In genomic region chr12:76029982-76030377, GRCh38 we compare ENCODE assay signal across 8 cellular contexts. TPM values are rescaled to one million over a fixed set of nuclear protein-coding genes. Genes with fewer than 3 reads are reported as not detected.
A peak's percentile ranks its signal among the peaks of the same experiment; 100 is the strongest.
DNase-seq lines count a peak whose midpoint lies in the region; ATAC-seq, FAIRE-seq and TF ChIP-seq lines count a peak whose summit lies in the region.

No MANE protein-coding gene starts in this region.

- WGBS in H1 (ENCODE audit: extremely low coverage in 1 of 2, insufficient coverage in 1 of 2, insufficient read length in 1 of 2, insufficient replicate concordance in 2 of 2, low coverage in 1 of 2, low lambda C conversion rate in 2 of 2, missing lambda C conversion rate in 1 of 2), 2 experiments = 1% methylated on average over 21 of the region's 22 CpGs; no CpG with 5 or more reads in 1 of the 2 experiments

- no peak overlapping the region for H3K27ac ChIP-seq in H1 (ENCODE audit: low read depth, low read length)

- H3K27me3 Mint-ChIP-seq in natural killer cell (ENCODE audit: low read depth in 2 of 2) = no peaks in the 10 kb centered on the region

- TF ChIP-seq CTCF in H1 (IDR thresholded peaks at IDR 0.05; ENCODE audit: control extremely low read depth in 1 of 3, insufficient read depth in 1 of 3, low read depth in 1 of 3, low read length in 3 of 3) (no peak), natural killer cell (IDR thresholded peaks at IDR 0.05) (no peak)

- H4K91ac ChIP-seq in H1 (replicated peaks; ENCODE audit: insufficient read length, low read length) = peak overlapping the region; percentile 96

- H2BK120ac ChIP-seq in H1 (replicated peaks; ENCODE audit: low read depth, low read length) = no peak overlapping the region

- peaks cover 2 to 4% of the 10 kb centered on the region in 2 experiments for H4K20me1 ChIP-seq in H1 (replicated peaks in 1 of 2; ENCODE audit: control insufficient read depth in 1 of 2, insufficient read depth in 2 of 2, low read length in 2 of 2)

- 0 out of 2 replicates have a peak overlapping the region, but pooled peaks have one; percentile 28 for H2BK5ac ChIP-seq in H1 (ENCODE audit: low read depth, low read length)

- no peak for FAIRE-seq in H1 (lab: Jason Lieb, UNC)

- no peak for TF ChIP-seq EP300 in H1 (IDR thresholded peaks at IDR 0.05; ENCODE audit: borderline replicate concordance in 1 of 2, low read depth in 2 of 2, low read length in 2 of 2)

- no peak overlapping the region for H2BK20ac ChIP-seq in H1 (ENCODE audit: low read length)

- H2AFZ ChIP-seq in H1 (ENCODE audit: low read length) = no peak overlapping the region

- no peak for ATAC-seq in natural killer cell
- ATAC-seq in GM19467 (IDR thresholded peaks at IDR 0.05; ENCODE audit: unreplicated experiment) = no peak

- POLR2A ChIA-PET in H1 (lab: Charles Lee; ENCODE audit: partially characterized antibody) = interaction anchor here (1.0 to 3.9 kb wide), 9 partner anchors 10 to 518 kb away, joined by 3 to 42 read pairs (median 5); partner anchors contain the start of gene KRR1

- H3K4me2 ChIP-seq in H1 (ENCODE audit: insufficient read depth in 1 of 2, low read depth in 2 of 2, low read length in 2 of 2) = peak overlapping the region; percentile 98 to 99

- H3K4me3 ChIP-seq in H1 (ENCODE audit: extremely low read depth in 1 of 4, insufficient read depth in 2 of 4, low read depth in 3 of 4, low read length in 4 of 4) = peak overlapping the region; percentile 89 to 94 (median 92)

- peaks cover 0 to 23% (median 0%) of the 10 kb centered on the region in 4 experiments; a peak in 1 of 8 replicates for H3K36me3 ChIP-seq in H1 (ENCODE audit: control insufficient read depth in 2 of 4, insufficient read depth in 4 of 4, low read length in 3 of 4)

- H4K8ac ChIP-seq in H1 (ENCODE audit: extremely low read depth, insufficient read depth, low read length) = no peak overlapping the region

- H3K56ac ChIP-seq in H1 (replicated peaks; ENCODE audit: insufficient read length, low read depth, low read length) = no peak overlapping the region

- peaks cover 4% of the 10 kb centered on the region for H3K79me1 ChIP-seq in H1 (ENCODE audit: low read depth, low read length)

- TF ChIP-seq POLR2A in H1 (IDR thresholded peaks at IDR 0.05; ENCODE audit: control extremely low read depth in 1 of 2, low read depth in 2 of 2, low read length in 2 of 2) = no peak

- no peaks in the 10 kb centered on the region; a peak in 1 of 7 replicates for H3K27me3 ChIP-seq in H1 (replicated peaks in 1 of 4; ENCODE audit: control insufficient read depth in 3 of 4, extremely low read depth in 1 of 4, insufficient read depth in 3 of 4, low read length in 3 of 4)

- peaks cover 35 to 36% of the 10 kb centered on the region in 2 donors for H3K4me1 Mint-ChIP-seq in natural killer cell

- intact Hi-C loops in natural killer cell (cut with micrococcal nuclease) = loop anchor here (1.0 to 5.0 kb wide), 5 partner anchors 96 to 549 kb away; partner anchors contain the start of genes GLIPR1, KRR1 and OSBPL8

- no peak overlapping the region for H2BK15ac ChIP-seq in H1 (ENCODE audit: low read length)

- peaks cover 17% of the 10 kb centered on the region for H3K23me2 ChIP-seq in H1 (ENCODE audit: low read depth, low read length)

- no peaks in the 10 kb centered on the region for H3K9me3 Mint-ChIP-seq in natural killer cell

- peak overlapping the region; percentile 93 for H3K4me3 Mint-ChIP-seq in natural killer cell

- CTCF ChIA-PET in H1 (lab: Charles Lee; ENCODE audit: partially characterized antibody) = interaction anchor here (0.6 to 1.5 kb wide), 8 partner anchors 8 to 544 kb away, joined by 3 to 6 read pairs (median 3); no protein-coding TSS in a partner anchor

- H3K9ac ChIP-seq in H1 (replicated peaks in 1 of 4; ENCODE audit: extremely low read depth in 1 of 4, low read depth in 3 of 4, low read length in 3 of 4) = peak overlapping the region; percentile 58 to 79 (median 63); a peak in 5 of 7 replicates

- no peak overlapping the region for H3K23ac ChIP-seq in H1 (ENCODE audit: insufficient read length)

- H3K9me3 ChIP-seq in H1 (ENCODE audit: insufficient read depth in 2 of 2, low read depth in 1 of 2, low read length in 1 of 2) = no peaks in the 10 kb centered on the region

- H3K14ac ChIP-seq in H1 (ENCODE audit: insufficient read length) = no peak overlapping the region

- peak overlapping the region; percentile 70 for H3K4ac ChIP-seq in H1 (replicated peaks; ENCODE audit: insufficient read length, low read depth, low read length)

- peak overlapping the region; percentile 95 to 98 for H3K27ac Mint-ChIP-seq in natural killer cell

- TF ChIP-seq RAD21 in H1 (IDR thresholded peaks at IDR 0.05 in 1 of 2, conservative IDR thresholded peaks at IDR 0.05 in 1 of 2; ENCODE audit: low read depth in 2 of 2, low read length in 2 of 2) = no peak; a peak in 1 of 4 replicates

- H3K18ac ChIP-seq in H1 (ENCODE audit: extremely low read depth, low read length) = peak overlapping the region; percentile 94

- no peak overlapping the region for H2AK5ac ChIP-seq in H1 (ENCODE audit: low read depth, low read length)

- H4K5ac ChIP-seq in H1 (ENCODE audit: insufficient read length, low read depth, low read length) = no peak overlapping the region

- in situ Hi-C loops in SK-MEL-5 (cut with HindIII; ENCODE audit: low pct_unique_long_range_greater_than_20kb, low sequenced_read_pairs) = no loop called here

- H3K4me1 ChIP-seq in H1 (replicated peaks in 1 of 4; ENCODE audit: control insufficient read depth in 3 of 4, insufficient read depth in 4 of 4, low read length in 3 of 4) = peaks cover 0 to 14% (median 4%) of the 10 kb centered on the region in 4 experiments; a peak in 6 of 7 replicates

- no peaks in the 10 kb centered on the region for H3K36me3 Mint-ChIP-seq in natural killer cell

- peak; percentile 15 for DNase-seq in activated gamma-delta T cell treated with Interleukin-2 at 50 U/mL for 16 hours
- no peak for DNase-seq in activated gamma-delta T cell (lab: John Stamatoyannopoulos, UW)
- peak; percentile 72 for DNase-seq in SK-MEL-5 (ENCODE audit: low read depth, low spot score)
- DNase-seq in H1 (ENCODE audit: low read depth in 1 of 2, low spot score in 2 of 2) = no peak
- DNase-seq in natural killer cell = no peak
- no peak for DNase-seq in SIG-M5 treated with dmso at 0.1 percent for 504 hours (lab: John Stamatoyannopoulos, UW; ENCODE audit: unreplicated experiment)
- DNase-seq in Kasumi-1 (lab: John Stamatoyannopoulos, UW) = no peak

- H3K79me2 ChIP-seq in H1 (ENCODE audit: control insufficient read depth in 1 of 2, insufficient read depth in 2 of 2, low read length in 2 of 2) = peaks cover 0 to 36% of the 10 kb centered on the region in 2 experiments; a peak in 2 of 4 replicates

- no peak overlapping the region for H2BK12ac ChIP-seq in H1 (ENCODE audit: low read depth, low read length)

TF ChIP-seq in H1, 55 proteins besides CTCF, POLR2A, EP300 and RAD21:
- TF ChIP-seq TAF7 (optimal IDR thresholded peaks at IDR 0.05; ENCODE audit: borderline replicate concordance, low read depth, low read length) = no peak
- no peak for TF ChIP-seq CHD1 (IDR thresholded peaks at IDR 0.05; ENCODE audit: low read depth, low read length)
- 0 out of 2 replicates have a peak, but pooled peaks have one; percentile 45 for TF ChIP-seq TAF1 (IDR thresholded peaks at IDR 0.05; ENCODE audit: low read depth, low read length)
- TF ChIP-seq SIRT6 (IDR thresholded peaks at IDR 0.05; ENCODE audit: low read length) = no peak
- peak; percentile 28 for TF ChIP-seq SAP30 (IDR thresholded peaks at IDR 0.05; ENCODE audit: insufficient read depth, insufficient replicate concordance, low read length)
- TF ChIP-seq BACH1 (IDR thresholded peaks at IDR 0.05; ENCODE audit: low read length) = no peak
- TF ChIP-seq BRCA1 (IDR thresholded peaks at IDR 0.05; ENCODE audit: low read depth, low read length) = no peak
- no peak for TF ChIP-seq SP4 (IDR thresholded peaks at IDR 0.05; ENCODE audit: low read length)
- TF ChIP-seq RBBP5 (IDR thresholded peaks at IDR 0.05; ENCODE audit: borderline replicate concordance, low read depth, low read length) = 0 out of 2 replicates have a peak, but pooled peaks have one; percentile 6

RNA-seq across cellular contexts. Expression of gene PHLDA1, which starts 1.6 kb away (rescaled TPM):
- 108 and 115 TPM in 2 replicates for total RNA-seq in SK-MEL-5 (2014; rRNA removed; shearing (Covaris generic))
- 132 and 167 TPM in 2 replicates for polyA plus RNA-seq in SK-MEL-5 (2015; cell fraction: cytosol; rRNA removed)
- 128 and 165 TPM in 2 replicates for polyA plus RNA-seq in SK-MEL-5 (2015; cell fraction: nucleus; rRNA removed)
- 19.4 and 19.8 TPM in 2 replicates for total RNA-seq in H1 (2021; fragmentation: NEBNext Ultra II Directional; extraction: Animal tissue kit (Norgen Biotek cat#: 25700))
- polyA plus RNA-seq in H1 (2011; rRNA removed) = 18.6 and 18.9 TPM in 2 replicates
- polyA plus RNA-seq in H1 (2011; cell fraction: cytosol; rRNA removed) = 14.4 TPM
- polyA plus RNA-seq in H1 (2011; cell fraction: nucleus; rRNA removed) = 8.7 TPM
- polyA plus RNA-seq in H1 (2012, experiment 1 of 2) = 14.0 to 17.3 TPM (median 16.6 TPM) in 4 replicates
- 8.5 TPM for polyA plus RNA-seq in H1 (2012, experiment 2 of 2)
- 13.1 TPM for polyA plus RNA-seq in H1 (2013, experiment 1 of 2)
- 13.4 TPM for polyA plus RNA-seq in H1 (2013, experiment 2 of 2)
- 10.9 and 13.3 TPM in 2 replicates for polyA minus RNA-seq in H1 (2011; rRNA and poly(A)+ RNA removed)
- 27.4 TPM for polyA minus RNA-seq in H1 (2011; cell fraction: cytosol; rRNA and poly(A)+ RNA removed)
- 19.7 TPM for polyA minus RNA-seq in H1 (2011; cell fraction: nucleus; rRNA and poly(A)+ RNA removed)
- total RNA-seq in natural killer cell = 10 to 100 TPM; 11.1 to 24.0 (median 19.1) TPM

RNA-seq across cellular contexts. Expression of gene NAP1L1, which starts 54.5 kb away (rescaled TPM):
- 255 and 261 TPM in 2 replicates for total RNA-seq in SK-MEL-5 (2014; rRNA removed; shearing (Covaris generic))
- polyA plus RNA-seq in SK-MEL-5 (2015; cell fraction: cytosol; rRNA removed) = 452 and 492 TPM in 2 replicates
- 493 and 593 TPM in 2 replicates for polyA plus RNA-seq in SK-MEL-5 (2015; cell fraction: nucleus; rRNA removed)
- 1,114 and 1,159 TPM in 2 replicates for total RNA-seq in H1 (2021; fragmentation: NEBNext Ultra II Directional; extraction: Animal tissue kit (Norgen Biotek cat#: 25700))
- polyA plus RNA-seq in H1 (2011; rRNA removed) = 145 and 202 TPM in 2 replicates
- polyA plus RNA-seq in H1 (2011; cell fraction: cytosol; rRNA removed) = 348 TPM
- polyA plus RNA-seq in H1 (2011; cell fraction: nucleus; rRNA removed) = 296 TPM
- polyA plus RNA-seq in H1 (2012, experiment 1 of 2) = 563 to 1,179 TPM (median 624 TPM) in 4 replicates
- 101 TPM for polyA plus RNA-seq in H1 (2012, experiment 2 of 2)
- 1,709 TPM for polyA plus RNA-seq in H1 (2013, experiment 1 of 2)
- 1,591 TPM for polyA plus RNA-seq in H1 (2013, experiment 2 of 2)
- polyA minus RNA-seq in H1 (2011; rRNA and poly(A)+ RNA removed) = 124 and 173 TPM in 2 replicates
- polyA minus RNA-seq in H1 (2011; cell fraction: cytosol; rRNA and poly(A)+ RNA removed) = 294 TPM
- polyA minus RNA-seq in H1 (2011; cell fraction: nucleus; rRNA and poly(A)+ RNA removed) = 600 TPM
- 100 to 1,000 TPM; 264 to 431 (median 286) TPM for total RNA-seq in natural killer cell

Comparison
In these comparisons a context has a peak if more than half of its experiments do, and no peak if none do; other contexts are left out.
1. DNase-seq: peak in activated gamma-delta T cell treated with Interleukin-2 at 50 U/mL for 16 hours (single experiment) and SK-MEL-5 (single experiment); none in activated gamma-delta T cell (single experiment), H1 (0 of 2), natural killer cell (single experiment), SIG-M5 treated with dmso at 0.1 percent for 504 hours (single experiment) and Kasumi-1 (0 of 2).